38 cellular contexts compared by ENCODE assay signal in genomic region chr9:121914017-121914595, GRCh38.
"Had no signal": no experiment of that assay in that cellular context is flagged by ENCODE, and none has a peak within 500 bp of the region (broad histone marks: within the 10 kb centered on the region; RNA-seq: fewer than 3 reads in every experiment).

No MANE protein-coding gene starts in this region.

- DNase-seq: activated CD4-positive, alpha-beta T cell treated with anti-CD3 and anti-CD28 coated beads for 1 hour; activated CD4-positive, alpha-beta T cell treated with anti-CD3 and anti-CD28 coated beads, Interleukin-2, amount 10 ng/mL, durations not matched to agents 24 days and 14 days; activated CD4-positive, alpha-beta T cell treated with anti-CD3 and anti-CD28 coated beads, Interleukin-2, amount 50 U/mL, for 4 hours; activated CD4-positive, CD25-positive, alpha-beta regulatory T cell; activated CD8-positive, alpha-beta T cell treated with anti-CD3 and anti-CD28 coated beads for 36 hours; activated gamma-delta T cell; activated naive CD4-positive, alpha-beta T cell treated with Interleukin-2 at 50 U/mL for 16 hours; activated naive CD8-positive, alpha-beta T cell treated with anti-CD3 and anti-CD28 coated beads, Interleukin-2, amount 10 ng/mL, durations not matched to agents 7 days and 5 days; activated T-cell treated with anti-CD3 and anti-CD28 coated beads, Interleukin-2, amount 50 U/mL, for 24 hours; amygdala; body of pancreas; Karpas-422; KBM-7; MM.1S; MV-4-11; NCI-H1092; NCI-H1436 treated with DMSO at 0.1 percent for 48 hours; NCI-H1694 treated with DMSO at 0.1 percent for 48 hours; NCI-H2107; NCI-H2171; NCI-H510A; NCI-H526; NCI-H748 treated with DMSO at 0.1 percent for 48 hours; NK-92 treated with Interleukin-12 subunit alpha and Interleukin-12 subunit beta, amount 100 ng/mL, for 24 hours; PC-9; SIG-M5; SW 1271; T-helper 1 cell; T-helper 2 cell; T-helper 9 cell had no signal

- FAIRE-seq: astrocyte, RCC 7860 had no signal

- H3K4me3 ChIP-seq: body of pancreas, breast epithelium, PC-9 had no signal

- H3K36me3 Mint-ChIP-seq: activated naive CD4-positive, alpha-beta T cell treated with anti-CD3 and anti-CD28 coated beads, Interleukin-2, amount 50 U/mL, for 24 hours had no signal

- H3K4me1 ChIP-seq: body of pancreas, breast epithelium had no signal

- H3K27ac Mint-ChIP-seq: activated CD4-positive, alpha-beta T cell treated with anti-CD3 and anti-CD28 coated beads, Interleukin-2, amount 10 ng/mL, durations not matched to agents 24 days and 14 days; activated CD8-positive, alpha-beta T cell treated with anti-CD3 and anti-CD28 coated beads for 36 hours; activated naive CD4-positive, alpha-beta T cell treated with anti-CD3 and anti-CD28 coated beads, Interleukin-2, amount 50 U/mL, for 24 hours; activated naive CD8-positive, alpha-beta T cell treated with anti-CD3 and anti-CD28 coated beads, Interleukin-2, amount 10 ng/mL, durations not matched to agents 7 days and 5 days; activated T-cell treated with anti-CD3 and anti-CD28 coated beads, Interleukin-2, amount 50 U/mL, for 24 hours; activated T-helper 2 cell treated with anti-CD3 and anti-CD28 coated beads, Interferon-gamma antibody, Interleukin-2, Interleukin-4, amounts not matched to agents 10 μg/mL and 5 μg/mL and 100 μg/mL, durations not matched to agents 14 hours and 24 hours and 36 hours had no signal

- H3K4me2 ChIP-seq: PC-9 had no signal

- H3K27me3 ChIP-seq: body of pancreas, breast epithelium had no signal

- H3K9me3 Mint-ChIP-seq: activated CD4-positive, alpha-beta T cell treated with anti-CD3 and anti-CD28 coated beads, Interleukin-2, amount 10 ng/mL, durations not matched to agents 24 days and 14 days; activated CD8-positive, alpha-beta T cell treated with anti-CD3 and anti-CD28 coated beads for 36 hours; activated naive CD4-positive, alpha-beta T cell treated with anti-CD3 and anti-CD28 coated beads, Interleukin-2, amount 50 U/mL, for 24 hours; activated naive CD8-positive, alpha-beta T cell treated with anti-CD3 and anti-CD28 coated beads, Interleukin-2, amount 10 ng/mL, durations not matched to agents 7 days and 5 days; activated T-cell treated with anti-CD3 and anti-CD28 coated beads, Interleukin-2, amount 50 U/mL, for 24 hours; activated T-helper 2 cell treated with anti-CD3 and anti-CD28 coated beads, Interferon-gamma antibody, Interleukin-2, Interleukin-4, amounts not matched to agents 10 μg/mL and 5 μg/mL and 100 μg/mL, durations not matched to agents 14 hours and 24 hours and 36 hours had no signal

- H3K4me1 Mint-ChIP-seq: activated CD4-positive, alpha-beta T cell treated with anti-CD3 and anti-CD28 coated beads, Interleukin-2, amount 10 ng/mL, durations not matched to agents 24 days and 14 days; activated naive CD4-positive, alpha-beta T cell treated with anti-CD3 and anti-CD28 coated beads, Interleukin-2, amount 50 U/mL, for 24 hours had no signal

- ATAC-seq: activated CD8-positive, alpha-beta T cell treated with anti-CD3 and anti-CD28 coated beads for 36 hours; body of pancreas; Right ventricle myocardium inferior had no signal

- H3K9me3 ChIP-seq: body of pancreas, breast epithelium had no signal

- H3K27me3 Mint-ChIP-seq: activated CD4-positive, alpha-beta T cell treated with anti-CD3 and anti-CD28 coated beads, Interleukin-2, amount 10 ng/mL, durations not matched to agents 24 days and 14 days; activated CD8-positive, alpha-beta T cell treated with anti-CD3 and anti-CD28 coated beads for 36 hours; activated naive CD4-positive, alpha-beta T cell treated with anti-CD3 and anti-CD28 coated beads, Interleukin-2, amount 50 U/mL, for 24 hours; activated T-cell treated with anti-CD3 and anti-CD28 coated beads, Interleukin-2, amount 50 U/mL, for 24 hours had no signal

- H3K4me3 Mint-ChIP-seq: activated CD4-positive, alpha-beta T cell treated with anti-CD3 and anti-CD28 coated beads, Interleukin-2, amount 10 ng/mL, durations not matched to agents 24 days and 14 days; activated CD8-positive, alpha-beta T cell treated with anti-CD3 and anti-CD28 coated beads for 36 hours; activated naive CD4-positive, alpha-beta T cell treated with anti-CD3 and anti-CD28 coated beads, Interleukin-2, amount 50 U/mL, for 24 hours; activated naive CD8-positive, alpha-beta T cell treated with anti-CD3 and anti-CD28 coated beads, Interleukin-2, amount 10 ng/mL, durations not matched to agents 7 days and 5 days; activated T-cell treated with anti-CD3 and anti-CD28 coated beads, Interleukin-2, amount 50 U/mL, for 24 hours had no signal

- H3K36me3 ChIP-seq: breast epithelium had no signal

- H2AFZ ChIP-seq: PC-9 had no signal

- H3K27ac ChIP-seq: body of pancreas, breast epithelium, RWPE1, VCaP had no signal
